In the genomic region with DNA sequence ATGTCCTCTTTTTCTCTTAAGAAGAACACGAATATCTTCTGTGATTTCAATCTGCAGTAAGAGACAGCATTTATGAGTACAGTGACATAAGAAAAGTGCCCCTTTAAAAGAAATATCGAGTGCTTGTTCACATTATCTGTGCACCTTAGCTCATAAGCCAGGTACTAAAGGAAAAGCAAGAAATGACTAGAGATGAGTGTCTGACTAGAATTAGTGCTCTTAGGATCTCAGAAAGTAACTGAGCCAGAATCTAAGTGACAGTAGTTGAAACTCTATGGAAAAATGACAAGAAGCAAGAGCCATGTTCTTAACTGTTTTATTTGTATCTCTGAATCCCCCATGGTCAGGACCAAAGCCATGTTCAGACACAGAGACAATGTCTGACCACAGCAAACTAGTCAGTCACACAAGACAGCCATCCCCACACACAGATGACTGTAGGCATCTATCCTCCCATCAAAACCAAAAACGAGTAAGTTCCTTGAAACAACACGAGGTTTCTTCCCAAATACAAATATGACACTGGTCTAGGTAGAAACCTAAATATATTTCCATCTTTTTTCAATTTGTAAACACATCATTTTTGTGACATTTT, we compare ENCODE assay signal across 17 cellular contexts. TPM values are rescaled to one million over a fixed set of nuclear protein-coding genes. Genes with fewer than 3 reads are reported as not detected.
DNase-seq lines count a peak whose midpoint lies in the region; ATAC-seq and TF ChIP-seq lines count a peak whose summit lies in the region.
"Had no signal": no experiment of that assay in that cellular context is flagged by ENCODE, and none has a peak within 500 bp of the region (broad histone marks: within the 10 kb centered on the region; RNA-seq: fewer than 3 reads in every experiment).

No MANE protein-coding gene starts in this region.

- H3K27me3 Mint-ChIP-seq in activated T-cell treated with anti-CD3 and anti-CD28 coated beads, Interleukin-2, amount 50 U/mL, for 72 hours (ENCODE audit: low read depth) = no peaks in the 10 kb centered on the region
- no peaks in the 10 kb centered on the region for H3K27me3 Mint-ChIP-seq in activated T-helper 17 cell treated with anti-CD3 and anti-CD28 coated beads, Interleukin-2, amount 50 U/mL, for 72 hours
- H3K27me3 Mint-ChIP-seq in osteocyte (ENCODE audit: unreplicated experiment) = no peaks in the 10 kb centered on the region
- H3K27me3 Mint-ChIP-seq: CD8-positive, alpha-beta memory T cell had no signal

- H3K4me1 Mint-ChIP-seq in activated T-cell treated with anti-CD3 and anti-CD28 coated beads, Interleukin-2, amount 50 U/mL, for 72 hours (ENCODE audit: low read depth) = peaks cover 33% of the 10 kb centered on the region
- no peaks in the 10 kb centered on the region for H3K4me1 Mint-ChIP-seq in activated T-helper 17 cell treated with anti-CD3 and anti-CD28 coated beads, Interleukin-2, amount 50 U/mL, for 72 hours
- peaks cover 48% of the 10 kb centered on the region for H3K4me1 Mint-ChIP-seq in osteocyte (ENCODE audit: unreplicated experiment)

- no peak overlapping the region for H3K27ac Mint-ChIP-seq in activated T-cell treated with anti-CD3 and anti-CD28 coated beads, Interleukin-2, amount 50 U/mL, for 72 hours
- H3K27ac Mint-ChIP-seq in activated T-helper 17 cell treated with anti-CD3 and anti-CD28 coated beads, Interleukin-2, amount 50 U/mL, for 72 hours = peak overlapping the region; percentile 33
- peak overlapping the region; percentile 16 for H3K27ac Mint-ChIP-seq in osteocyte (ENCODE audit: unreplicated experiment)
- H3K27ac Mint-ChIP-seq: HFFc6 had no signal

- no peak for TF ChIP-seq CTCF in osteocyte (IDR thresholded peaks at IDR 0.05)

- H3K36me3 Mint-ChIP-seq in activated T-cell treated with anti-CD3 and anti-CD28 coated beads, Interleukin-2, amount 50 U/mL, for 72 hours (ENCODE audit: insufficient read depth in 2 of 2) = peaks cover 0 to 3% of the 10 kb centered on the region in 2 donors
- peaks cover 31% of the 10 kb centered on the region for H3K36me3 Mint-ChIP-seq in activated T-helper 17 cell treated with anti-CD3 and anti-CD28 coated beads, Interleukin-2, amount 50 U/mL, for 72 hours (ENCODE audit: low read depth)
- H3K36me3 Mint-ChIP-seq in osteocyte (ENCODE audit: unreplicated experiment) = no peaks in the 10 kb centered on the region

- ATAC-seq in activated T-cell treated with anti-CD3 and anti-CD28 coated beads, Interleukin-2, amount 50 U/mL, for 72 hours (replicated peaks in 1 of 2) = peak; percentile 62 to 65
- ATAC-seq in GM19351 (IDR thresholded peaks at IDR 0.05; ENCODE audit: unreplicated experiment) = peak; percentile 50
- ATAC-seq in activated T-helper 17 cell treated with anti-CD3 and anti-CD28 coated beads, Interleukin-2, amount 50 U/mL, for 72 hours (replicated peaks) = peak; percentile 77
- ATAC-seq in HG03460 (IDR thresholded peaks at IDR 0.05; ENCODE audit: unreplicated experiment) = no peak
- ATAC-seq: A549 had no signal

- no peak for DNase-seq in activated T-cell treated with anti-CD3 and anti-CD28 coated beads, Interleukin-2, amount 50 U/mL, for 72 hours
- DNase-seq in activated T-cell treated with anti-CD3 and anti-CD28 coated beads, Interleukin-2, amount 50 U/mL, for 48 hours = no peak
- DNase-seq in osteocyte (ENCODE audit: extremely low spot score, unreplicated experiment) (no peak), ureter (ENCODE audit: low spot score) (no peak)
- DNase-seq: CD8-positive, alpha-beta memory T cell; DMS79; HFFc6; NCI-H1105 treated with DMSO at 0.1 percent for 48 hours; NCI-H1694 treated with DMSO at 0.1 percent for 48 hours; NCI-H2107; NCI-H226; NCI-H524 treated with DMSO at 0.1 percent for 48 hours; Right ventricle myocardium superior had no signal

- H3K4me3 Mint-ChIP-seq in activated T-cell treated with anti-CD3 and anti-CD28 coated beads, Interleukin-2, amount 50 U/mL, for 72 hours = peak overlapping the region in 1 of 2 donors; percentile 34
- H3K4me3 Mint-ChIP-seq in activated T-helper 17 cell treated with anti-CD3 and anti-CD28 coated beads, Interleukin-2, amount 50 U/mL, for 72 hours = peak overlapping the region; percentile 47
- no peak overlapping the region for H3K4me3 Mint-ChIP-seq in osteocyte (ENCODE audit: unreplicated experiment)
- H3K4me3 Mint-ChIP-seq: HFFc6 had no signal

- H3K9me3 Mint-ChIP-seq in activated T-cell treated with anti-CD3 and anti-CD28 coated beads, Interleukin-2, amount 50 U/mL, for 72 hours = no peaks in the 10 kb centered on the region
- no peaks in the 10 kb centered on the region for H3K9me3 Mint-ChIP-seq in activated T-helper 17 cell treated with anti-CD3 and anti-CD28 coated beads, Interleukin-2, amount 50 U/mL, for 72 hours
- H3K9me3 Mint-ChIP-seq in osteocyte (ENCODE audit: unreplicated experiment) = no peaks in the 10 kb centered on the region
- H3K9me3 Mint-ChIP-seq: CD8-positive, alpha-beta memory T cell; HFFc6 had no signal

RNA-seq across cellular contexts. Expression of gene ACSL4, which starts 36.8 kb away (rescaled TPM):
- total RNA-seq in activated T-cell treated with anti-CD3 and anti-CD28 coated beads, Interleukin-2, amount 50 U/mL, for 72 hours = 10 to 100 TPM; 44.3 to 48.1 TPM
- 10 to 100 TPM; 53.2 to 56.1 TPM for total RNA-seq in activated T-helper 17 cell treated with anti-CD3 and anti-CD28 coated beads, Interleukin-2, amount 50 U/mL, for 72 hours
- total RNA-seq in osteocyte (62.1 and 68.4 TPM in 2 replicates), ureter (38.8 TPM)
